ENCODE assay signal across 1 cellular context in genomic region chr4:187993827-187994226, GRCh38.
TF ChIP-seq lines count a peak whose summit lies in the region.

No MANE protein-coding gene starts in this region.

TF ChIP-seq in GM23338, 12 proteins besides CTCF, POLR2A, EP300 and RAD21 (continued from another document):
- TF ChIP-seq, protein P1, sequence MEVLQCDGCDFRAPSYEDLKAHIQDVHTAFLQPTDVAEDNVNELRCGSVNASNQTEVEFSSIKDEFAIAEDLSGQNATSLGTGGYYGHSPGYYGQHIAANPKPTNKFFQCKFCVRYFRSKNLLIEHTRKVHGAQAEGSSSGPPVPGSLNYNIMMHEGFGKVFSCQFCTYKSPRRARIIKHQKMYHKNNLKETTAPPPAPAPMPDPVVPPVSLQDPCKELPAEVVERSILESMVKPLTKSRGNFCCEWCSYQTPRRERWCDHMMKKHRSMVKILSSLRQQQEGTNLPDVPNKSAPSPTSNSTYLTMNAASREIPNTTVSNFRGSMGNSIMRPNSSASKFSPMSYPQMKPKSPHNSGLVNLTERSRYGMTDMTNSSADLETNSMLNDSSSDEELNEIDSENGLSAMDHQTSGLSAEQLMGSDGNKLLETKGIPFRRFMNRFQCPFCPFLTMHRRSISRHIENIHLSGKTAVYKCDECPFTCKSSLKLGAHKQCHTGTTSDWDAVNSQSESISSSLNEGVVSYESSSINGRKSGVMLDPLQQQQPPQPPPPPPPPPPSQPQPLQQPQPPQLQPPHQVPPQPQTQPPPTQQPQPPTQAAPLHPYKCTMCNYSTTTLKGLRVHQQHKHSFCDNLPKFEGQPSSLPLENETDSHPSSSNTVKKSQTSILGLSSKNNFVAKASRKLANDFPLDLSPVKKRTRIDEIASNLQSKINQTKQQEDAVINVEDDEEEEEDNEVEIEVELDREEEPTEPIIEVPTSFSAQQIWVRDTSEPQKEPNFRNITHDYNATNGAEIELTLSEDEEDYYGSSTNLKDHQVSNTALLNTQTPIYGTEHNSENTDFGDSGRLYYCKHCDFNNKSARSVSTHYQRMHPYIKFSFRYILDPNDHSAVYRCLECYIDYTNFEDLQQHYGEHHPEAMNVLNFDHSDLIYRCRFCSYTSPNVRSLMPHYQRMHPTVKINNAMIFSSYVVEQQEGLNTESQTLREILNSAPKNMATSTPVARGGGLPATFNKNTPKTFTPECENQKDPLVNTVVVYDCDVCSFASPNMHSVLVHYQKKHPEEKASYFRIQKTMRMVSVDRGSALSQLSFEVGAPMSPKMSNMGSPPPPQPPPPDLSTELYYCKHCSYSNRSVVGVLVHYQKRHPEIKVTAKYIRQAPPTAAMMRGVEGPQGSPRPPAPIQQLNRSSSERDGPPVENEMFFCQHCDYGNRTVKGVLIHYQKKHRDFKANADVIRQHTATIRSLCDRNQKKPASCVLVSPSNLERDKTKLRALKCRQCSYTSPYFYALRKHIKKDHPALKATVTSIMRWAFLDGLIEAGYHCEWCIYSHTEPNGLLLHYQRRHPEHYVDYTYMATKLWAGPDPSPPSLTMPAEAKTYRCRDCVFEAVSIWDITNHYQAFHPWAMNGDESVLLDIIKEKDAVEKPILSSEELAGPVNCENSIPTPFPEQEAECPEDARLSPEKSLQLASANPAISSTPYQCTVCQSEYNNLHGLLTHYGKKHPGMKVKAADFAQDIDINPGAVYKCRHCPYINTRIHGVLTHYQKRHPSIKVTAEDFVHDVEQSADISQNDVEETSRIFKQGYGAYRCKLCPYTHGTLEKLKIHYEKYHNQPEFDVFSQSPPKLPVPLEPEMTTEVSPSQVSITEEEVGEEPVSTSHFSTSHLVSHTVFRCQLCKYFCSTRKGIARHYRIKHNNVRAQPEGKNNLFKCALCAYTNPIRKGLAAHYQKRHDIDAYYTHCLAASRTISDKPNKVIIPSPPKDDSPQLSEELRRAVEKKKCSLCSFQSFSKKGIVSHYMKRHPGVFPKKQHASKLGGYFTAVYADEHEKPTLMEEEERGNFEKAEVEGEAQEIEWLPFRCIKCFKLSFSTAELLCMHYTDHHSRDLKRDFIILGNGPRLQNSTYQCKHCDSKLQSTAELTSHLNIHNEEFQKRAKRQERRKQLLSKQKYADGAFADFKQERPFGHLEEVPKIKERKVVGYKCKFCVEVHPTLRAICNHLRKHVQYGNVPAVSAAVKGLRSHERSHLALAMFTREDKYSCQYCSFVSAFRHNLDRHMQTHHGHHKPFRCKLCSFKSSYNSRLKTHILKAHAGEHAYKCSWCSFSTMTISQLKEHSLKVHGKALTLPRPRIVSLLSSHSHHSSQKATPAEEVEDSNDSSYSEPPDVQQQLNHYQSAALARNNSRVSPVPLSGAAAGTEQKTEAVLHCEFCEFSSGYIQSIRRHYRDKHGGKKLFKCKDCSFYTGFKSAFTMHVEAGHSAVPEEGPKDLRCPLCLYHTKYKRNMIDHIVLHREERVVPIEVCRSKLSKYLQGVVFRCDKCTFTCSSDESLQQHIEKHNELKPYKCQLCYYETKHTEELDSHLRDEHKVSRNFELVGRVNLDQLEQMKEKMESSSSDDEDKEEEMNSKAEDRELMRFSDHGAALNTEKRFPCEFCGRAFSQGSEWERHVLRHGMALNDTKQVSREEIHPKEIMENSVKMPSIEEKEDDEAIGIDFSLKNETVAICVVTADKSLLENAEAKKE (CRISPR knock-in tag; IDR thresholded peaks at IDR 0.05), result no peak
- TF ChIP-seq POLR2AphosphoS5 (IDR thresholded peaks at IDR 0.05; ENCODE audit: low read depth) (no peak), STAT1 (IDR thresholded peaks at IDR 0.05; ENCODE audit: unreplicated experiment) (no peak), EZH2phosphoT487 (IDR thresholded peaks at IDR 0.05; ENCODE audit: unreplicated experiment) (no peak), ZNF114 (CRISPR knock-in tag; IDR thresholded peaks at IDR 0.05) (no peak), JUNB (IDR thresholded peaks at IDR 0.05; ENCODE audit: unreplicated experiment) (no peak), REST (IDR thresholded peaks at IDR 0.05; ENCODE audit: unreplicated experiment) (no peak), CREB1 (CRISPR knock-in tag; IDR thresholded peaks at IDR 0.05; ENCODE audit: low read depth) (no peak), EZH2 (IDR thresholded peaks at IDR 0.05; ENCODE audit: low read depth, unreplicated experiment) (no peak), ETS1 (IDR thresholded peaks at IDR 0.05) (no peak)
